Comparison of ENCODE assay signal across 1 cellular context in genomic region chr10:110273474-110273873, GRCh38.
TF ChIP-seq lines count a peak whose summit lies in the region.

No MANE protein-coding gene starts in this region.

TF ChIP-seq in GM23338, 12 proteins besides CTCF, POLR2A, EP300 and RAD21 (continued from another document):
- TF ChIP-seq ETS1 (IDR thresholded peaks at IDR 0.05) (no peak), ZNF331 (CRISPR knock-in tag; IDR thresholded peaks at IDR 0.05; ENCODE audit: low read depth) (no peak), EZH2phosphoT487 (IDR thresholded peaks at IDR 0.05; ENCODE audit: unreplicated experiment) (no peak), POLR2AphosphoS5 (IDR thresholded peaks at IDR 0.05; ENCODE audit: low read depth) (no peak), CREB1 (CRISPR knock-in tag; IDR thresholded peaks at IDR 0.05; ENCODE audit: low read depth) (no peak), ZNF114 (CRISPR knock-in tag; IDR thresholded peaks at IDR 0.05) (no peak)
